Comparison of ENCODE assay signal across 31 cellular contexts in genomic region chr3:184595726-184596125, GRCh38. TPM values are rescaled to one million over a fixed set of nuclear protein-coding genes. Genes with fewer than 3 reads are reported as not detected.
"Had no signal": no experiment of that assay in that cellular context is flagged by ENCODE, and none has a peak within 500 bp of the region (broad histone marks: within the 10 kb centered on the region; RNA-seq: fewer than 3 reads in every experiment).

No MANE protein-coding gene starts in this region.

- H3K4me3 ChIP-seq: heart left ventricle, ovary, skin epidermis, vagina had no signal

- H3K9me3 ChIP-seq: heart left ventricle, neutrophil, ovary, vagina had no signal

- H3K36me3 Mint-ChIP-seq: activated CD8-positive, alpha-beta memory T cell treated with anti-CD3 and anti-CD28 coated beads, Interleukin-2, amount 10 ng/mL, durations not matched to agents 7 days and 5 days; activated naive CD4-positive, alpha-beta T cell treated with anti-CD3 and anti-CD28 coated beads, Interleukin-2, amount 50 U/mL, for 24 hours; immature natural killer cell; natural killer cell; stimulated activated memory B cell treated with anti-CD40 and anti-IgM and Interleukin-4, amounts not matched to agents 10 μg/mL and 1 μg/mL and 100 μg/mL, for 72 hours; type B pancreatic cell had no signal

- H3K27ac Mint-ChIP-seq: activated B cell treated with CpG ODN at 0.5 μM for 24 hours; activated CD8-positive, alpha-beta memory T cell treated with anti-CD3 and anti-CD28 coated beads, Interleukin-2, amount 10 ng/mL, durations not matched to agents 7 days and 5 days; activated CD8-positive, alpha-beta T cell treated with anti-CD3 and anti-CD28 coated beads for 36 hours; activated naive CD4-positive, alpha-beta T cell treated with anti-CD3 and anti-CD28 coated beads, Interleukin-2, amount 50 U/mL, for 24 hours; activated naive CD8-positive, alpha-beta T cell treated with anti-CD3 and anti-CD28 coated beads, Interleukin-2, amount 50 U/mL, for 24 hours; activated T-helper 2 cell treated with anti-CD3 and anti-CD28 coated beads, Interferon-gamma antibody, Interleukin-2, Interleukin-4, amounts not matched to agents 10 μg/mL and 5 μg/mL and 100 μg/mL, durations not matched to agents 14 hours and 24 hours and 36 hours; immature natural killer cell; natural killer cell; progenitor cell of endocrine pancreas; stimulated activated memory B cell treated with anti-CD40 and anti-IgM and Interleukin-4, amounts not matched to agents 10 μg/mL and 1 μg/mL and 100 μg/mL, for 72 hours; type B pancreatic cell had no signal

- DNase-seq: activated B cell treated with CpG ODN at 0.5 μM for 24 hours; activated CD4-positive, alpha-beta T cell treated with anti-CD3 and anti-CD28 coated beads, Interleukin-2, amount 50 U/mL, for 1 hour; activated CD8-positive, alpha-beta memory T cell treated with anti-CD3 and anti-CD28 coated beads, Interleukin-2, amount 10 ng/mL, durations not matched to agents 7 days and 5 days; activated CD8-positive, alpha-beta T cell treated with anti-CD3 and anti-CD28 coated beads for 36 hours; activated naive CD8-positive, alpha-beta T cell treated with anti-CD3 and anti-CD28 coated beads, Interleukin-2, amount 50 U/mL, for 24 hours; activated T-cell treated with anti-CD3 and anti-CD28 coated beads, Interleukin-2, amount 50 U/mL, for 48 hours; amygdala; cortex of kidney; foreskin fibroblast; hypothalamus; immature natural killer cell; kidney; left colon; mesenchymal stem cell; natural killer cell; retina; stimulated activated CD4-positive, alpha-beta T cell treated with anti-CD3 and anti-CD28 coated beads, Interleukin-4, amount 100 ng/mL, for 24 hours; stimulated activated naive CD8-positive, alpha-beta T cell treated with anti-CD3 and anti-CD28 coated beads, Interleukin-15, amount 100 ng/mL, for 72 hours; substantia nigra; T-helper 2 cell had no signal

- H3K27me3 ChIP-seq: heart left ventricle, ovary, vagina had no signal

- H3K4me3 Mint-ChIP-seq: activated B cell treated with CpG ODN at 0.5 μM for 24 hours; activated CD8-positive, alpha-beta memory T cell treated with anti-CD3 and anti-CD28 coated beads, Interleukin-2, amount 10 ng/mL, durations not matched to agents 7 days and 5 days; activated CD8-positive, alpha-beta T cell treated with anti-CD3 and anti-CD28 coated beads for 36 hours; activated naive CD4-positive, alpha-beta T cell treated with anti-CD3 and anti-CD28 coated beads, Interleukin-2, amount 50 U/mL, for 24 hours; activated naive CD8-positive, alpha-beta T cell treated with anti-CD3 and anti-CD28 coated beads, Interleukin-2, amount 50 U/mL, for 24 hours; immature natural killer cell; natural killer cell; stimulated activated memory B cell treated with anti-CD40 and anti-IgM and Interleukin-4, amounts not matched to agents 10 μg/mL and 1 μg/mL and 100 μg/mL, for 72 hours; stimulated activated naive CD8-positive, alpha-beta T cell treated with anti-CD3 and anti-CD28 coated beads, Interleukin-15, amount 100 ng/mL, for 72 hours had no signal

- H3K36me3 ChIP-seq: heart left ventricle, neutrophil, ovary, vagina had no signal

- H3K27ac ChIP-seq: heart left ventricle, neutrophil, vagina had no signal

- H3K4me1 Mint-ChIP-seq: activated B cell treated with CpG ODN at 0.5 μM for 24 hours; activated CD8-positive, alpha-beta memory T cell treated with anti-CD3 and anti-CD28 coated beads, Interleukin-2, amount 10 ng/mL, durations not matched to agents 7 days and 5 days; activated naive CD4-positive, alpha-beta T cell treated with anti-CD3 and anti-CD28 coated beads, Interleukin-2, amount 50 U/mL, for 24 hours; activated naive CD8-positive, alpha-beta T cell treated with anti-CD3 and anti-CD28 coated beads, Interleukin-2, amount 50 U/mL, for 24 hours; immature natural killer cell; natural killer cell; stimulated activated memory B cell treated with anti-CD40 and anti-IgM and Interleukin-4, amounts not matched to agents 10 μg/mL and 1 μg/mL and 100 μg/mL, for 72 hours; stimulated activated naive CD8-positive, alpha-beta T cell treated with anti-CD3 and anti-CD28 coated beads, Interleukin-15, amount 100 ng/mL, for 72 hours had no signal

- H3K9me3 Mint-ChIP-seq: activated B cell treated with CpG ODN at 0.5 μM for 24 hours; activated CD8-positive, alpha-beta T cell treated with anti-CD3 and anti-CD28 coated beads for 36 hours; activated naive CD4-positive, alpha-beta T cell treated with anti-CD3 and anti-CD28 coated beads, Interleukin-2, amount 50 U/mL, for 24 hours; activated naive CD8-positive, alpha-beta T cell treated with anti-CD3 and anti-CD28 coated beads, Interleukin-2, amount 50 U/mL, for 24 hours; activated T-helper 2 cell treated with anti-CD3 and anti-CD28 coated beads, Interferon-gamma antibody, Interleukin-2, Interleukin-4, amounts not matched to agents 10 μg/mL and 5 μg/mL and 100 μg/mL, durations not matched to agents 14 hours and 24 hours and 36 hours; immature natural killer cell; natural killer cell; stimulated activated memory B cell treated with anti-CD40 and anti-IgM and Interleukin-4, amounts not matched to agents 10 μg/mL and 1 μg/mL and 100 μg/mL, for 72 hours; stimulated activated naive CD8-positive, alpha-beta T cell treated with anti-CD3 and anti-CD28 coated beads, Interleukin-15, amount 100 ng/mL, for 72 hours; type B pancreatic cell had no signal

RNA-seq across cellular contexts. Expression of gene EPHB3, which starts 34.1 kb away (rescaled TPM):
- total RNA-seq: activated CD8-positive, alpha-beta memory T cell treated with anti-CD3 and anti-CD28 coated beads, Interleukin-2, amount 10 ng/mL, durations not matched to agents 7 days and 5 days; activated T-helper 2 cell treated with anti-CD3 and anti-CD28 coated beads, Interferon-gamma antibody, Interleukin-2, Interleukin-4, amounts not matched to agents 10 μg/mL and 5 μg/mL and 100 μg/mL, durations not matched to agents 14 hours and 24 hours and 36 hours; endothelial cell of umbilical vein; natural killer cell had no signal
